ENCODE assay signal across 18 cellular contexts in genomic region chr11:64898076-64898445, GRCh38. TPM values are rescaled to one million over a fixed set of nuclear protein-coding genes. Genes with fewer than 3 reads are reported as not detected.
DNase-seq lines count a peak whose midpoint lies in the region; ATAC-seq and TF ChIP-seq lines count a peak whose summit lies in the region.
"Had no signal": no experiment of that assay in that cellular context is flagged by ENCODE, and none has a peak within 500 bp of the region (broad histone marks: within the 10 kb centered on the region; RNA-seq: fewer than 3 reads in every experiment).

No MANE protein-coding gene starts in this region.

- H3K9me3 ChIP-seq in T-helper 17 cell (ENCODE audit: control insufficient read depth, low read length, poor library complexity, severe bottlenecking): no peaks in the 10 kb centered on the region
- H3K9me3 ChIP-seq in osteoblast (ENCODE audit: low read depth, low read length): no peaks in the 10 kb centered on the region

- no peaks in the 10 kb centered on the region for H4K20me1 ChIP-seq in osteoblast (ENCODE audit: insufficient read depth, low read length)

- no peak overlapping the region for H3K27ac ChIP-seq in osteoblast (ENCODE audit: low read depth, low read length)
- H3K27ac ChIP-seq: GM23248 had no signal

- ATAC-seq in T-helper 17 cell: no peak
- ATAC-seq in effector memory CD8-positive, alpha-beta T cell (replicated peaks): no peak
- ATAC-seq in stimulated activated naive CD8-positive, alpha-beta T cell treated with anti-CD3 and anti-CD28 coated beads, Interleukin-15, amount 100 ng/mL, for 72 hours: no peak
- no peak for ATAC-seq in SK-N-SH treated with all-trans-retinoic acid at 6 μM for 48 hours
- ATAC-seq: HCT116 had no signal

- DNase-seq in T-helper 17 cell (no peak), osteoblast (ENCODE audit: insufficient read length, low spot score, missing footprints) (peak; percentile 92), cortex of kidney (lab: John Stamatoyannopoulos, UW) (no peak)
- no peak for DNase-seq in effector memory CD8-positive, alpha-beta T cell
- DNase-seq in stimulated activated naive CD8-positive, alpha-beta T cell treated with anti-CD3 and anti-CD28 coated beads, Interleukin-15, amount 100 ng/mL, for 72 hours: no peak
- DNase-seq: C1 segment of cervical spinal cord; Calu3; CD4-positive, alpha-beta memory T cell; COR-L47; DMS53; DMS79 treated with DMSO at 0.1 percent for 48 hours; GM23248; H9 had no signal

- no peaks in the 10 kb centered on the region for H3K27me3 ChIP-seq in osteoblast (ENCODE audit: insufficient read depth, low read length)

- peak overlapping the region; percentile 100 for H3K27ac Mint-ChIP-seq in T-helper 17 cell
- H3K27ac Mint-ChIP-seq in effector memory CD8-positive, alpha-beta T cell: peak overlapping the region; percentile 64 to 73
- peak overlapping the region in 1 of 2 donors; percentile 84 for H3K27ac Mint-ChIP-seq in stimulated activated naive CD8-positive, alpha-beta T cell treated with anti-CD3 and anti-CD28 coated beads, Interleukin-15, amount 100 ng/mL, for 72 hours

- no peak overlapping the region for H2AFZ ChIP-seq in osteoblast (ENCODE audit: low read length)
- H2AFZ ChIP-seq: GM23248 had no signal

- no peaks in the 10 kb centered on the region for H3K27me3 Mint-ChIP-seq in T-helper 17 cell
- no peaks in the 10 kb centered on the region for H3K27me3 Mint-ChIP-seq in effector memory CD8-positive, alpha-beta T cell
- no peaks in the 10 kb centered on the region for H3K27me3 Mint-ChIP-seq in stimulated activated naive CD8-positive, alpha-beta T cell treated with anti-CD3 and anti-CD28 coated beads, Interleukin-15, amount 100 ng/mL, for 72 hours
- H3K27me3 Mint-ChIP-seq: CD4-positive, alpha-beta memory T cell had no signal

- TF ChIP-seq CTCF in osteoblast (IDR thresholded peaks at IDR 0.05; ENCODE audit: extremely low read depth, low read depth, low read length): no peak

- H3K4me2 ChIP-seq in osteoblast (ENCODE audit: insufficient read depth, low read length): no peak overlapping the region

- no peak overlapping the region for H3K4me3 ChIP-seq in osteoblast (ENCODE audit: insufficient read depth, low read length)
- H3K4me3 ChIP-seq: GM23248 had no signal

- H3K9me3 Mint-ChIP-seq in effector memory CD8-positive, alpha-beta T cell: no peaks in the 10 kb centered on the region
- no peaks in the 10 kb centered on the region for H3K9me3 Mint-ChIP-seq in stimulated activated naive CD8-positive, alpha-beta T cell treated with anti-CD3 and anti-CD28 coated beads, Interleukin-15, amount 100 ng/mL, for 72 hours
- H3K9me3 Mint-ChIP-seq: H9 had no signal

- no peaks in the 10 kb centered on the region for H3K79me2 ChIP-seq in osteoblast (ENCODE audit: insufficient read depth, low read length)

- H3K4me1 ChIP-seq in osteoblast (ENCODE audit: insufficient read depth, low read length): no peaks in the 10 kb centered on the region

- H3K36me3 ChIP-seq in osteoblast (ENCODE audit: insufficient read depth, low read length): peaks cover 20% of the 10 kb centered on the region

- H3K36me3 Mint-ChIP-seq in T-helper 17 cell (ENCODE audit: low read depth): peaks cover 6% of the 10 kb centered on the region
- peaks cover 99% of the 10 kb centered on the region for H3K36me3 Mint-ChIP-seq in effector memory CD8-positive, alpha-beta T cell (ENCODE audit: insufficient read depth)

- H3K4me3 Mint-ChIP-seq in T-helper 17 cell: no peak overlapping the region
- H3K4me3 Mint-ChIP-seq in effector memory CD8-positive, alpha-beta T cell: no peak overlapping the region
- no peak overlapping the region for H3K4me3 Mint-ChIP-seq in stimulated activated naive CD8-positive, alpha-beta T cell treated with anti-CD3 and anti-CD28 coated beads, Interleukin-15, amount 100 ng/mL, for 72 hours
- H3K4me3 Mint-ChIP-seq: CD4-positive, alpha-beta memory T cell; H9 had no signal

- peaks cover 29% of the 10 kb centered on the region for H3K4me1 Mint-ChIP-seq in T-helper 17 cell
- H3K4me1 Mint-ChIP-seq in effector memory CD8-positive, alpha-beta T cell (ENCODE audit: low read depth in 2 of 2): peaks cover 18 to 19% of the 10 kb centered on the region in 2 donors
- peaks cover 39% of the 10 kb centered on the region for H3K4me1 Mint-ChIP-seq in stimulated activated naive CD8-positive, alpha-beta T cell treated with anti-CD3 and anti-CD28 coated beads, Interleukin-15, amount 100 ng/mL, for 72 hours

TF ChIP-seq in SK-N-SH treated with all-trans-retinoic acid at 6 μM for 48 hours, 23 proteins besides CTCF, POLR2A, EP300 and RAD21:
- no peak for TF ChIP-seq ZNF565 (CRISPR knock-in tag; conservative IDR thresholded peaks at IDR 0.05; ENCODE audit: low read depth)
- TF ChIP-seq ZFP3 (CRISPR knock-in tag; IDR thresholded peaks at IDR 0.05): no peak
- no peak for TF ChIP-seq SNAI2 (CRISPR knock-in tag; IDR thresholded peaks at IDR 0.05)

RNA-seq across cellular contexts. Expression of gene ATG2A, which starts 18.9 kb away (rescaled TPM):
- total RNA-seq in T-helper 17 cell: 100 to 1,000 TPM; 161 to 226 TPM
- 20.0 and 25.7 TPM in 2 replicates for total RNA-seq in osteoblast

RNA-seq across cellular contexts. Expression of gene EHD1, which starts 19.6 kb away (rescaled TPM):
- total RNA-seq in T-helper 17 cell (100 to 1,000 TPM; 184 to 212 TPM), osteoblast (51.3 and 51.4 TPM in 2 replicates)

RNA-seq across cellular contexts. Expression of gene PPP2R5B, which starts 26.4 kb away (rescaled TPM):
- total RNA-seq in T-helper 17 cell: 10 to 100 TPM; 21.5 to 25.3 TPM
- total RNA-seq in osteoblast: 6.2 and 6.8 TPM in 2 replicates

RNA-seq across cellular contexts. Expression of gene GPHA2, which starts 37.6 kb away (rescaled TPM):
- not detected for total RNA-seq in T-helper 17 cell
- not detected in 2 replicates for total RNA-seq in osteoblast
- total RNA-seq: A172, A673, Calu3, Daoy, GM23248 had no signal

RNA-seq across cellular contexts. Expression of gene CDC42BPG, which starts 53.6 kb away (rescaled TPM):
- total RNA-seq in T-helper 17 cell (1 to 10 TPM; 4.0 to 7.7 TPM), osteoblast (under 0.01 and 0.29 TPM in 2 replicates)
- total RNA-seq: GM23248 had no signal
